8 cellular contexts compared by ENCODE assay signal in the genomic region with DNA sequence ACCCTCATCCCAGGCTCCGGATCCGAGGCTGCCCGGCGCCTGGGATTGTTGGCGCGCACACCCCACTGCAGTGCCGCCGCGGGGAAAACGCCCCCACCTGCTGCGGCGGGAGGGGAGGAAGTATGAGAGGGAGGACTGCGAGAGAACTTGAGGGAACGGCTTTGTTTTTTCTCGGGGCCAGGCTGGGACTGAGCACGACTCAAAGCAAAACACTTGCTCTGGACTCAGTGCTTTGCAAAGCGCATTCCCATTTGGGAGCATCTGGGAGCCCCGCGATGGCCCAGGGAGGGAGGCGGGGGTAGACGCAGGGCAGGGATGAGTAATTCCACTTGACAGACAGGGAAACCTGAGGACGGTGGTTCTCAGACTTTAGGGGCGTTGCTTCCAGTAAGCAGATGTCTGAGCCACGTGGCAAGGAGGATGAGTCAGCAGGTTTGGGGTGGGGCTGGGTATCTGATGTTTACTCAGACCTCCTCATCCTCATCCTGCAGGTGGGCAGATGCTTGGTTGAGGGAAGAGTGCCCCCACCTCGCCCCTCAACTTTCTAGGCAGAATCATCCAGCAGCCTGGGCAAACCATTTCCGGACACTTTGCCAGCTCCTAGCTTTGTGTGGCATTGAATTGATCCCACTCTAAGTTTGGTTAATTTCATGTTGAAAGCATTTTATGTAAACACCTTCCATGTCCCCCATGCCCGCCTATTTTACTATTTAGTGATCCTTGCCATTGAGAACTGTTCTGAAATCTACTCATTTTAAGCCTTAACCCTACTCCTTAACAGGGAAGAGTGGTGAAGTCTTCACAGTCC.
DNase-seq lines count a peak whose midpoint lies in the region; ATAC-seq and TF ChIP-seq lines count a peak whose summit lies in the region.

No MANE protein-coding gene starts in this region.

- peaks cover 72% of the 10 kb centered on the region for H3K27me3 Mint-ChIP-seq in nephron (ENCODE audit: low read depth)

- no peaks in the 10 kb centered on the region for H3K36me3 Mint-ChIP-seq in nephron (ENCODE audit: low read depth)

- DNase-seq in NCI-H1417 (lab: John Stamatoyannopoulos, UW) (peak; percentile 79 to 92 (median 84)), NCI-H1417 treated with DMSO at 0.1 percent for 48 hours (lab: John Stamatoyannopoulos, UW) (no peak), HPDE6-E6E7 (ENCODE audit: extremely low spot score) (peak; percentile 95), NOMO-1 treated with dmso at 0.1 percent for 144 hours (lab: John Stamatoyannopoulos, UW; ENCODE audit: unreplicated experiment) (peak; percentile 30), epidermal melanocyte (ENCODE audit: insufficient read length, low spot score) (peak; percentile 44)
- DNase-seq in activated CD8-positive, alpha-beta memory T cell treated with anti-CD3 and anti-CD28 coated beads, Interleukin-2, amount 50 U/mL, for 24 hours (ENCODE audit: extremely low read depth) = peak; percentile 72
- peak; percentile 84 for DNase-seq in stimulated activated naive CD8-positive, alpha-beta T cell treated with anti-CD3 and anti-CD28 coated beads, Interleukin-15, Interleukin-2, amounts not matched to agents 100 U/mL and 50 U/mL, for 24 hours

- peak overlapping the region; percentile 67 to 79 (median 77) for H3K4me3 Mint-ChIP-seq in nephron

- peaks cover 19% of the 10 kb centered on the region for H3K4me1 Mint-ChIP-seq in nephron

- ATAC-seq in stimulated activated naive CD8-positive, alpha-beta T cell treated with anti-CD3 and anti-CD28 coated beads, Interleukin-15, Interleukin-2, amounts not matched to agents 100 U/mL and 50 U/mL, for 24 hours = peak; percentile 88

- no peak for TF ChIP-seq CTCF in nephron (IDR thresholded peaks at IDR 0.05; ENCODE audit: unreplicated experiment in 3 of 3)

- peak overlapping the region in 1 of 3 experiments; percentile 13 for H3K27ac Mint-ChIP-seq in nephron

- no peaks in the 10 kb centered on the region for H3K9me3 Mint-ChIP-seq in nephron
